Comparison of ENCODE assay signal across 29 cellular contexts in genomic region chrX:107624893-107625292, GRCh38.
"Had no signal": no experiment of that assay in that cellular context is flagged by ENCODE, and none has a peak within 500 bp of the region (broad histone marks: within the 10 kb centered on the region; RNA-seq: fewer than 3 reads in every experiment).

No MANE protein-coding gene starts in this region.

- H3K4me2 ChIP-seq: hepatocyte had no signal

- FAIRE-seq: colon, endometrium, endothelial cell of umbilical vein, frontal cortex had no signal

- H2AFZ ChIP-seq: hepatocyte had no signal

- H3K4me3 ChIP-seq: colonic mucosa, coronary artery, dorsolateral prefrontal cortex, esophagus muscularis mucosa, esophagus squamous epithelium, gastrocnemius medialis, gastroesophageal sphincter, heart left ventricle, heart right ventricle, hepatocyte had no signal

- ATAC-seq: effector memory CD8-positive, alpha-beta T cell; esophagus mucosa; foreskin keratinocyte; gastrocnemius medialis; gastroesophageal sphincter; heart left ventricle; heart right ventricle had no signal

- H3K9me3 ChIP-seq: colonic mucosa, esophagus muscularis mucosa, esophagus squamous epithelium, gastrocnemius medialis, gastroesophageal sphincter had no signal

- H3K27ac ChIP-seq: colonic mucosa, coronary artery, dorsolateral prefrontal cortex, epithelial cell of prostate, esophagus muscularis mucosa, esophagus squamous epithelium, foreskin keratinocyte, gastrocnemius medialis, gastroesophageal sphincter, heart left ventricle, heart right ventricle, hepatocyte had no signal

- H3K36me3 ChIP-seq: colonic mucosa, esophagus muscularis mucosa, esophagus squamous epithelium, gastrocnemius medialis, gastroesophageal sphincter, heart left ventricle, heart right ventricle had no signal

- H3K4me1 ChIP-seq: colonic mucosa, foreskin keratinocyte had no signal

- H3K27me3 ChIP-seq: colonic mucosa, esophagus muscularis mucosa, esophagus squamous epithelium, foreskin keratinocyte, gastroesophageal sphincter, heart left ventricle, hepatocyte had no signal

- DNase-seq: colonic mucosa; cortex of kidney; dermis blood vessel endothelial cell; dorsolateral prefrontal cortex; effector CD4-positive, alpha-beta T cell; effector CD8-positive, alpha-beta T cell; effector memory CD4-positive, alpha-beta T cell; effector memory CD8-positive, alpha-beta T cell; endodermal cell; erythroblast; esophagus squamous epithelium; foreskin fibroblast; foreskin keratinocyte; foreskin melanocyte; gastrocnemius medialis; glutamatergic neuron; head of caudate nucleus; heart left ventricle; heart right ventricle had no signal
